Comparison of ENCODE assay signal across 8 cellular contexts in the genomic region with DNA sequence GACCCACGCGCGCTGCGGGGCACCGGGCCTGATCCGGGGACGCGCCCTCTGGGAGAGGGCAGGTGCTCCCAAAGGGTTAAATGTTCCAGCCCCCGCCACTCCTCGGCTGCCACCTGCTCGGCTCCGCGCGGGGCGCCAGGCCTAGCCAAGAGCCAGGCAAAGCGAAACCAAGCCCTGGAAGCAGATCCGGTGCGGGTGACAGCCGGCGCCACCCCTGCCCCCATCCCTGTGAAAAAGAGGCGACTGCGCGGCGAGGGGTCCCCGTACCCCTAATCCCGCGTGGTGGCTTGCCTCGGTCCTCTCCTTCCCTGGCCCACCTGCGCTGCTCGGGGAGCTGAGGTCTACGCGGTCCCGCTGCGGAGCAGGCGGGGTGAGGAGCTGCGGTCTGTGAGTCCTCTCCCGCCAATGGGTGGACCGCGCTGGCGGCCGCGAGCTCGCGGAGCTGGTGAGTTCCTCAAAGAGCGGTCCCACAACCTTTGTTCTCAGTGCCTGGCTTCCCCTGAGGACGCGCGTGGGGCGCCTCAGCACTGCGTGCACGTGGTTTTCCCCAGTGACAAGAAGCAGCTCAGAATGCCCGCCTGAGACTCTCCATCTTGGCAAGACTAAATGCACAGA. TPM values are rescaled to one million over a fixed set of nuclear protein-coding genes. Genes with fewer than 3 reads are reported as not detected.
DNase-seq lines count a peak whose midpoint lies in the region; ATAC-seq lines count a peak whose summit lies in the region.

A gene (minus strand): TSS at position 610 of the 615 bp plus-strand sequence.

- peaks cover 0 to 3% of the 10 kb centered on the region in 2 donors for H3K4me1 ChIP-seq in aorta (ENCODE audit: control insufficient read depth in 1 of 2, insufficient read depth in 2 of 2, low read length in 2 of 2)

- peak; percentile 81 for ATAC-seq in left ventricle myocardium superior
- ATAC-seq in aorta (ENCODE audit: low FRiP score): peak; percentile 86
- no peak for ATAC-seq in HG02870 (IDR thresholded peaks at IDR 0.05; ENCODE audit: unreplicated experiment)

- no peaks in the 10 kb centered on the region for H3K36me3 ChIP-seq in aorta (ENCODE audit: control insufficient read depth in 1 of 2, insufficient read depth in 2 of 2, low read length in 1 of 2)

- DNase-seq in ELR (ENCODE audit: low read depth) (peak; percentile 76), HPDE6-E6E7 (ENCODE audit: extremely low spot score) (peak; percentile 34), T follicular helper cell (ENCODE audit: low read depth) (peak; percentile 17), left ventricle myocardium superior (peak; percentile 81), pons (ENCODE audit: low spot score) (peak; percentile 37), aorta (peak; percentile 85 to 90)

- H3K9me3 ChIP-seq in aorta (ENCODE audit: control insufficient read depth, low read length): no peaks in the 10 kb centered on the region

- intact Hi-C loops in left ventricle myocardium superior (cut with micrococcal nuclease) (no loop called here), aorta (cut with DNase I) (loop anchor here (5.0 kb wide), 2 partner anchors 40 to 130 kb away; a partner anchor contains a TSS)

- H3K4me3 ChIP-seq in aorta (ENCODE audit: low read length in 2 of 2): peak within 1 kb of the TSS; percentile 56 to 57

- H3K27ac ChIP-seq in angular gyrus (ENCODE audit: low read depth, low read length) (peak within 1 kb of the TSS; percentile 60), aorta (ENCODE audit: low read depth in 1 of 2, low read length in 2 of 2) (peak within 1 kb of the TSS; percentile 50 to 92)

- H3K27me3 ChIP-seq in aorta (ENCODE audit: control insufficient read depth in 1 of 2, insufficient read depth in 2 of 2, low read length in 1 of 2): no peaks in the 10 kb centered on the region

- WGBS in aorta, 2 donors: 0% methylated on average over 44 to 52 of the region's 52 CpGs

RNA-seq across cellular contexts. Expression of the gene that starts here (rescaled TPM):
- 29.8 TPM for total RNA-seq in left ventricle myocardium superior
- 10 to 100 TPM; 27.7 to 29.4 TPM for total RNA-seq in aorta
- 10 to 100 TPM in 1 of 2 donors, 1 to 10 TPM in 1; 9.5 to 41.0 TPM for polyA plus RNA-seq in aorta

Comparison
In these comparisons a context has a peak if more than half of its experiments do, and no peak if none do; other contexts are left out.
1. DNase-seq: peak in every context shown above with its lines; median percentile 88 in aorta; 81 in left ventricle myocardium superior; 76 in ELR; 37 in pons; 34 in HPDE6-E6E7; 17 in T follicular helper cell.